ENCODE assay signal across 18 cellular contexts in genomic region chr14:84453541-84453940, GRCh38.
"Had no signal": no experiment of that assay in that cellular context is flagged by ENCODE, and none has a peak within 500 bp of the region (broad histone marks: within the 10 kb centered on the region; RNA-seq: fewer than 3 reads in every experiment).

No MANE protein-coding gene starts in this region.

- H3K4me3 ChIP-seq: cardiac muscle cell, lower lobe of right lung, prostate gland, right lobe of liver, upper lobe of left lung had no signal

- H3K4me1 Mint-ChIP-seq: activated naive CD8-positive, alpha-beta T cell treated with anti-CD3 and anti-CD28 coated beads for 36 hours; naive thymus-derived CD4-positive, alpha-beta T cell had no signal

- ATAC-seq: activated T-cell treated with anti-CD3 and anti-CD28 coated beads, Interleukin-2, amount 50 U/mL, for 72 hours; left cardiac atrium; lower lobe of right lung; naive thymus-derived CD4-positive, alpha-beta T cell; right lobe of liver had no signal

- H3K9me3 Mint-ChIP-seq: activated T-cell treated with anti-CD3 and anti-CD28 coated beads, Interleukin-2, amount 50 U/mL, for 72 hours had no signal

- H3K36me3 Mint-ChIP-seq: activated CD4-positive, alpha-beta memory T cell treated with anti-CD3 and anti-CD28 coated beads for 36 hours; activated naive CD8-positive, alpha-beta T cell treated with anti-CD3 and anti-CD28 coated beads for 36 hours; naive thymus-derived CD4-positive, alpha-beta T cell had no signal

- H3K27me3 Mint-ChIP-seq: activated CD4-positive, alpha-beta memory T cell treated with anti-CD3 and anti-CD28 coated beads for 36 hours; activated naive CD8-positive, alpha-beta T cell treated with anti-CD3 and anti-CD28 coated beads for 36 hours; naive thymus-derived CD4-positive, alpha-beta T cell had no signal

- H3K4me3 Mint-ChIP-seq: activated CD4-positive, alpha-beta memory T cell treated with anti-CD3 and anti-CD28 coated beads for 36 hours; activated naive CD8-positive, alpha-beta T cell treated with anti-CD3 and anti-CD28 coated beads for 36 hours; activated T-cell treated with anti-CD3 and anti-CD28 coated beads, Interleukin-2, amount 50 U/mL, for 72 hours; naive thymus-derived CD4-positive, alpha-beta T cell had no signal

- DNase-seq: activated CD4-positive, alpha-beta memory T cell treated with anti-CD3 and anti-CD28 coated beads for 36 hours; activated CD4-positive, alpha-beta T cell treated with anti-CD3 and anti-CD28 coated beads for 1 hour; activated gamma-delta T cell treated with Interleukin-2 at 50 U/mL for 16 hours; activated naive CD8-positive, alpha-beta T cell treated with anti-CD3 and anti-CD28 coated beads for 36 hours; activated T-cell treated with anti-CD3 and anti-CD28 coated beads, Interleukin-2, amount 50 U/mL, for 72 hours; aorta; cortex of kidney; glutamatergic neuron; left cardiac atrium; lower lobe of right lung; midbrain; naive thymus-derived CD4-positive, alpha-beta T cell; right lobe of liver; stimulated activated CD4-positive, alpha-beta T cell treated with anti-CD3 and anti-CD28 coated beads, Interleukin-12 subunit alpha, Interleukin-12 subunit beta, amount 100 ng/mL, for 4 hours; stimulated activated naive CD4-positive, alpha-beta T cell treated with Interleukin-2 at 50 U/mL for 16 hours; upper lobe of left lung had no signal
